ENCODE assay signal across 1 cellular context in the genomic region with DNA sequence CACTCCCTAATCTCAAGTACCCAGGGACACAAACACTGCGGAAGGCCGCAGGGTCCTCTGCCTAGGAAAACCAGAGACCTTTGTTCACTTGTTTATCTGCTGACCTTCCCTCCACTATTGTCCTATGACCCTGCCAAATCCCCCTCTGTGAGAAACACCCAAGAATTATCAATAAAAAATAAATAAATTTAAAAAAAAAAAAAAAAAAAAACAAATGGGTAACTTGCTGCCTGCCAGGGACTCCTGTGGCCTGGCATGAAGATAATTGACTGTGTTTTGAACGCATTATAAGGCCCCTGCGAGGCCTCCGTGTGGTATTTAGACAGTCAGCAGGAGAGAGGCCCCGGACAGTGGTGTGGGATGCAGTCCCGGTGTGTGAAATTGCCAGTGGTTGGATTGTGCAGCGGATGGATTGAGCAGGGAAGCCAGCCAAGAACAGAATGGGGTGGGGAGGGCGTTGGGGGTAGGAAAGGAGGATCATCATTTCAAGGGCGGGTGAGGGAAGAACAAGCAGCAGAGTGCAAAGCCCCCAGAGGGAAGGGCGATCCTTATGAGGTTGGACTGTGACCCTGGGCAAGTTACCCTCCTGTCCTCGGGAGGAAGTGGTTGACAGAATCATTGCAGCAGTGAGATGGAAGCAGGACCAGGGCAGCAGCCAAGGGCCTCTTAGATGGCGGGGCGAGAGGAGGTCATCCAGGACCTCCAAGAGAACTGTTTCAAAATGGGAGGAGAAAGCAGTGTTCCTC.
TF ChIP-seq lines count a peak whose summit lies in the region.

No MANE protein-coding gene starts in this region.

TF ChIP-seq in IMR-90, 13 proteins besides CTCF, POLR2A, EP300 and RAD21:
- TF ChIP-seq MAZ (IDR thresholded peaks at IDR 0.05; ENCODE audit: borderline replicate concordance, low read depth, low read length) (no peak), RCOR1 (IDR thresholded peaks at IDR 0.05; ENCODE audit: insufficient replicate concordance, low read length) (no peak), CEBPB (IDR thresholded peaks at IDR 0.05; ENCODE audit: low read depth, low read length) (no peak), BHLHE40 (IDR thresholded peaks at IDR 0.05; ENCODE audit: low read depth, low read length) (no peak), SMC3 (IDR thresholded peaks at IDR 0.05; ENCODE audit: low read depth, low read length) (no peak), RFX5 (IDR thresholded peaks at IDR 0.05; ENCODE audit: low read depth, low read length) (no peak), NFE2L2 (IDR thresholded peaks at IDR 0.05; ENCODE audit: low read depth, low read length) (no peak), FOS (IDR thresholded peaks at IDR 0.05; ENCODE audit: low read depth, low read length) (no peak)
